Comparison of ENCODE assay signal across 17 cellular contexts in the genomic region with DNA sequence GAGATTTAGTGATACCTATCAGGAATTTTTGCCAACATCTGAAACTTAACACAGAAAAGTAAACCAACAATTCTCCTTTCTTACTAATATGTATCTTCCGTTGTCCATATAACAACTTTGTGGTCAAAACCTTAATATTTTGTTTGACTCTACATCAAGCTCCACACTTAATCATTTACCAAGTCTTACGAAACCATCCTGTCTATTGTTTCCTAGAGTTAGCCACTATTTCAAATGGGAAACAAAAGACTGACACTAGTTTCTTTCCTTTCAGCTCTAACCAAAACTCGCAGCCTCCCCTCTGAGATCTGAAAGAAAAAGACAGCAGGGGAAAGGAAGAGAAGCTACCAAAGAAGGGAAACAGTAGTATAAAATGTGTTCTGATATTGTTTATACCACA. TPM values are rescaled to one million over a fixed set of nuclear protein-coding genes. Genes with fewer than 3 reads are reported as not detected.
A peak's percentile ranks its signal among the peaks of the same experiment; 100 is the strongest.
DNase-seq lines count a peak whose midpoint lies in the region; ATAC-seq, FAIRE-seq and TF ChIP-seq lines count a peak whose summit lies in the region.
"Had no signal": no experiment of that assay in that cellular context is flagged by ENCODE, and none has a peak within 500 bp of the region (broad histone marks: within the 10 kb centered on the region; RNA-seq: fewer than 3 reads in every experiment).

No MANE protein-coding gene starts in this region.

- no peak overlapping the region for H3K4me3 Mint-ChIP-seq in WTC11
- H3K4me3 Mint-ChIP-seq: activated CD8-positive, alpha-beta T cell treated with anti-CD3 and anti-CD28 coated beads for 36 hours had no signal

- FAIRE-seq in RCC 7860 (lab: Jason Lieb, UNC) = peak; percentile 89
- FAIRE-seq: endometrium had no signal

- CTCF ChIA-PET in WTC11 (lab: Charles Lee) = interaction anchor here (1.2 kb wide), 1 partner anchor 103 kb away, joined by 4 read pairs; no protein-coding TSS in a partner anchor

- 81 to 87% methylated on average over 3 of the region's 3 CpGs for WGBS in tibial nerve, 2 donors

- H3K9me3 ChIP-seq in tibial nerve = no peaks in the 10 kb centered on the region
- H3K9me3 ChIP-seq: adrenal gland, BLaER1, Peyer's patch had no signal

- H3K27me3 ChIP-seq in tibial nerve = no peaks in the 10 kb centered on the region
- H3K27me3 ChIP-seq: adrenal gland, Peyer's patch had no signal

- DNase-seq in RCC 7860 (ENCODE audit: low spot score) (peak; percentile 39), lung microvascular endothelial cell (ENCODE audit: low read depth in 2 of 2) (peak; percentile 7 to 24), tibial nerve (ENCODE audit: low spot score in 2 of 2) (no peak), WTC11 (ENCODE audit: low spot score) (no peak)
- DNase-seq in stimulated activated CD4-positive, alpha-beta T cell treated with anti-CD3 and anti-CD28 coated beads, Interleukin-1b, Interleukin-23, amount 100 ng/mL, for 48 hours = no peak
- DNase-seq: activated CD8-positive, alpha-beta T cell treated with anti-CD3 and anti-CD28 coated beads for 36 hours; adrenal gland; cerebellar nuclear complex; NCI-H2081; NCI-H524 treated with DMSO at 0.1 percent for 48 hours; Peyer's patch; retina; substantia nigra had no signal

- no peaks in the 10 kb centered on the region for H3K27me3 Mint-ChIP-seq in WTC11 (ENCODE audit: low read depth)
- H3K27me3 Mint-ChIP-seq: activated CD8-positive, alpha-beta T cell treated with anti-CD3 and anti-CD28 coated beads for 36 hours had no signal

- POLR2A ChIA-PET in WTC11 (lab: Charles Lee) = no interaction called here

- no peak for TF ChIP-seq CTCF in tibial nerve (IDR thresholded peaks at IDR 0.05)
- no peak for TF ChIP-seq CTCF in WTC11 (IDR thresholded peaks at IDR 0.05)

- no peak for TF ChIP-seq EP300 in tibial nerve (IDR thresholded peaks at IDR 0.05)

- no peaks in the 10 kb centered on the region for H3K36me3 Mint-ChIP-seq in WTC11

- no peak for TF ChIP-seq POLR2A in tibial nerve (IDR thresholded peaks at IDR 0.05)

- peaks cover 4% of the 10 kb centered on the region for H3K4me1 Mint-ChIP-seq in WTC11

- H3K27ac Mint-ChIP-seq in WTC11 = no peak overlapping the region
- H3K27ac Mint-ChIP-seq: activated CD8-positive, alpha-beta T cell treated with anti-CD3 and anti-CD28 coated beads for 36 hours had no signal

- peak; percentile 70 for ATAC-seq in GM19043 (IDR thresholded peaks at IDR 0.05; ENCODE audit: low read depth, unreplicated experiment)
- peak; percentile 71 for ATAC-seq in HG02970 (IDR thresholded peaks at IDR 0.05; ENCODE audit: low FRiP score, unreplicated experiment)
- ATAC-seq in WTC11 = no peak
- ATAC-seq: activated CD8-positive, alpha-beta T cell treated with anti-CD3 and anti-CD28 coated beads for 36 hours had no signal

- no peaks in the 10 kb centered on the region for H3K4me1 ChIP-seq in tibial nerve
- H3K4me1 ChIP-seq: adrenal gland, Peyer's patch had no signal

- no peak overlapping the region for H3K4me3 ChIP-seq in tibial nerve
- H3K4me3 ChIP-seq: adrenal gland, BLaER1, Peyer's patch had no signal

- no peaks in the 10 kb centered on the region for H3K36me3 ChIP-seq in tibial nerve
- H3K36me3 ChIP-seq: adrenal gland, BLaER1, Peyer's patch had no signal

- H3K9me3 Mint-ChIP-seq in WTC11 = no peaks in the 10 kb centered on the region
- H3K9me3 Mint-ChIP-seq: activated CD8-positive, alpha-beta T cell treated with anti-CD3 and anti-CD28 coated beads for 36 hours had no signal

- no peak overlapping the region for H3K27ac ChIP-seq in tibial nerve
- H3K27ac ChIP-seq: adrenal gland, BLaER1, Peyer's patch had no signal

TF ChIP-seq in WTC11, 78 proteins besides CTCF, POLR2A, EP300 and RAD21 (continues in another document):
- TF ChIP-seq, protein P1, sequence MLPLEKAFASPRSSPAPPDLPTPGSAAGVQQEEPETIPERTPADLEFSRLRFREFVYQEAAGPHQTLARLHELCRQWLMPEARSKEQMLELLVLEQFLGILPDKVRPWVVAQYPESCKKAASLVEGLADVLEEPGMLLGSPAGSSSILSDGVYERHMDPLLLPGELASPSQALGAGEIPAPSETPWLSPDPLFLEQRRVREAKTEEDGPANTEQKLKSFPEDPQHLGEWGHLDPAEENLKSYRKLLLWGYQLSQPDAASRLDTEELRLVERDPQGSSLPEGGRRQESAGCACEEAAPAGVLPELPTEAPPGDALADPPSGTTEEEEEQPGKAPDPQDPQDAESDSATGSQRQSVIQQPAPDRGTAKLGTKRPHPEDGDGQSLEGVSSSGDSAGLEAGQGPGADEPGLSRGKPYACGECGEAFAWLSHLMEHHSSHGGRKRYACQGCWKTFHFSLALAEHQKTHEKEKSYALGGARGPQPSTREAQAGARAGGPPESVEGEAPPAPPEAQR (CRISPR knock-in tag; IDR thresholded peaks at IDR 0.05) = no peak
- TF ChIP-seq SOX15 (CRISPR knock-in tag; IDR thresholded peaks at IDR 0.05) (no peak), ZNF232 (CRISPR knock-in tag; IDR thresholded peaks at IDR 0.05) (no peak), KAT7 (CRISPR knock-in tag; IDR thresholded peaks at IDR 0.05; ENCODE audit: borderline replicate concordance) (no peak), ZNF263 (CRISPR knock-in tag; IDR thresholded peaks at IDR 0.05; ENCODE audit: low read depth) (no peak), GTF2I (CRISPR knock-in tag; conservative IDR thresholded peaks at IDR 0.05) (no peak), NR3C1 (CRISPR knock-in tag; conservative IDR thresholded peaks at IDR 0.05; ENCODE audit: low read depth) (no peak), ZNF121 (CRISPR knock-in tag; IDR thresholded peaks at IDR 0.05) (no peak), ESRRA (CRISPR knock-in tag; IDR thresholded peaks at IDR 0.05; ENCODE audit: borderline replicate concordance) (no peak)
- TF ChIP-seq, protein P2, sequence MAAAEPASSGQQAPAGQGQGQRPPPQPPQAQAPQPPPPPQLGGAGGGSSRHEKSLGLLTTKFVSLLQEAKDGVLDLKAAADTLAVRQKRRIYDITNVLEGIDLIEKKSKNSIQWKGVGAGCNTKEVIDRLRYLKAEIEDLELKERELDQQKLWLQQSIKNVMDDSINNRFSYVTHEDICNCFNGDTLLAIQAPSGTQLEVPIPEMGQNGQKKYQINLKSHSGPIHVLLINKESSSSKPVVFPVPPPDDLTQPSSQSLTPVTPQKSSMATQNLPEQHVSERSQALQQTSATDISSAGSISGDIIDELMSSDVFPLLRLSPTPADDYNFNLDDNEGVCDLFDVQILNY (CRISPR knock-in tag; IDR thresholded peaks at IDR 0.05) = no peak
- TF ChIP-seq, protein P3, sequence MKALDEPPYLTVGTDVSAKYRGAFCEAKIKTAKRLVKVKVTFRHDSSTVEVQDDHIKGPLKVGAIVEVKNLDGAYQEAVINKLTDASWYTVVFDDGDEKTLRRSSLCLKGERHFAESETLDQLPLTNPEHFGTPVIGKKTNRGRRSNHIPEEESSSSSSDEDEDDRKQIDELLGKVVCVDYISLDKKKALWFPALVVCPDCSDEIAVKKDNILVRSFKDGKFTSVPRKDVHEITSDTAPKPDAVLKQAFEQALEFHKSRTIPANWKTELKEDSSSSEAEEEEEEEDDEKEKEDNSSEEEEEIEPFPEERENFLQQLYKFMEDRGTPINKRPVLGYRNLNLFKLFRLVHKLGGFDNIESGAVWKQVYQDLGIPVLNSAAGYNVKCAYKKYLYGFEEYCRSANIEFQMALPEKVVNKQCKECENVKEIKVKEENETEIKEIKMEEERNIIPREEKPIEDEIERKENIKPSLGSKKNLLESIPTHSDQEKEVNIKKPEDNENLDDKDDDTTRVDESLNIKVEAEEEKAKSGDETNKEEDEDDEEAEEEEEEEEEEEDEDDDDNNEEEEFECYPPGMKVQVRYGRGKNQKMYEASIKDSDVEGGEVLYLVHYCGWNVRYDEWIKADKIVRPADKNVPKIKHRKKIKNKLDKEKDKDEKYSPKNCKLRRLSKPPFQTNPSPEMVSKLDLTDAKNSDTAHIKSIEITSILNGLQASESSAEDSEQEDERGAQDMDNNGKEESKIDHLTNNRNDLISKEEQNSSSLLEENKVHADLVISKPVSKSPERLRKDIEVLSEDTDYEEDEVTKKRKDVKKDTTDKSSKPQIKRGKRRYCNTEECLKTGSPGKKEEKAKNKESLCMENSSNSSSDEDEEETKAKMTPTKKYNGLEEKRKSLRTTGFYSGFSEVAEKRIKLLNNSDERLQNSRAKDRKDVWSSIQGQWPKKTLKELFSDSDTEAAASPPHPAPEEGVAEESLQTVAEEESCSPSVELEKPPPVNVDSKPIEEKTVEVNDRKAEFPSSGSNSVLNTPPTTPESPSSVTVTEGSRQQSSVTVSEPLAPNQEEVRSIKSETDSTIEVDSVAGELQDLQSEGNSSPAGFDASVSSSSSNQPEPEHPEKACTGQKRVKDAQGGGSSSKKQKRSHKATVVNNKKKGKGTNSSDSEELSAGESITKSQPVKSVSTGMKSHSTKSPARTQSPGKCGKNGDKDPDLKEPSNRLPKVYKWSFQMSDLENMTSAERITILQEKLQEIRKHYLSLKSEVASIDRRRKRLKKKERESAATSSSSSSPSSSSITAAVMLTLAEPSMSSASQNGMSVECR (CRISPR knock-in tag; IDR thresholded peaks at IDR 0.05; ENCODE audit: borderline replicate concordance) = no peak
- TF ChIP-seq, protein P4, sequence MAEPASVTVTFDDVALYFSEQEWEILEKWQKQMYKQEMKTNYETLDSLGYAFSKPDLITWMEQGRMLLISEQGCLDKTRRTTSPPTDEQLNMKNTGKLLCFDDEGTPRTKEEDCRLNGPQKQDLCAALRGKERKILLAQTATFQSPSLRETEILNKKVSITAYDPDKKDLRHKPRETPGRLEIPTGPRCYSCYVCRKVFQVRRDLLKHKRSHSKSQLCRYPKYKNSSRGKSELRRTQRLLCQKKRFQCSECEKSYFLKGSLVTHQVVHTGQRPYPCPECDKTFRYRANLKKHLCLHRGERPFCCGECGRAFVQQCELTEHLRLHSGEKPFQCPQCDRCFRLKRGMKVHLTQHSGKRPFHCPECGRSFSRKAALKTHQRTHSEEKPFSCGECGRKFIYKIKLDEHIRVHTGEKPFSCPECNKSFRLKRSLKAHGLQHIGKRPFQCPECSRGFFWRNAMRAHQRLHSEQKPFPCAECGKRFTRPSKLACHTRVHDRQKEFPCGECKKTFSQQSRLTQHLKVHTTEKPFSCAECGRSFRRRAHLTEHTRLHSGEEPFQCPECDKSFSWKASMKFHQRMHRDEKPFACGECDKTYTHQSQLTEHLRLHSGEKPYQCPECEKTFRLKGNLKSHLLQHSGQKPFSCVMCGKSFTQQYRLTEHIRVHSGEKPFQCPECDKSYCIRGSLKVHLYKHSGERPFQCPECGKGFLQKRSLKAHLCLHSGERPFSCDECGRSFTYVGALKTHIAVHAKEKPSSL (CRISPR knock-in tag; conservative IDR thresholded peaks at IDR 0.05) = no peak
- TF ChIP-seq, protein P5, sequence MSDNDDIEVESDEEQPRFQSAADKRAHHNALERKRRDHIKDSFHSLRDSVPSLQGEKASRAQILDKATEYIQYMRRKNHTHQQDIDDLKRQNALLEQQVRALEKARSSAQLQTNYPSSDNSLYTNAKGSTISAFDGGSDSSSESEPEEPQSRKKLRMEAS (CRISPR knock-in tag; IDR thresholded peaks at IDR 0.05) = no peak

RNA-seq across cellular contexts. Expression of a gene that starts 26.5 kb away (rescaled TPM):
- total RNA-seq in lung microvascular endothelial cell (2.6 and 3.8 TPM in 2 replicates), tibial nerve (10 to 100 TPM in 2 of 4 donors, 1 to 10 TPM in 2; 9.2 to 23.1 (median 11.0) TPM), WTC11 (2021) (15.8 to 18.9 TPM (median 17.9 TPM) in 3 replicates)

RNA-seq across cellular contexts. Expression of a gene that starts 40.6 kb away (rescaled TPM):
- 763 and 1,111 TPM in 2 replicates for total RNA-seq in lung microvascular endothelial cell
- 100 to 1,000 TPM; 200 to 229 (median 212) TPM for total RNA-seq in tibial nerve
- 340 to 353 TPM (median 345 TPM) in 3 replicates for total RNA-seq in WTC11 (2021)

Comparison
In these comparisons a context has a peak if more than half of its experiments do, and no peak if none do; other contexts are left out.
1. DNase-seq: peak in RCC 7860 (single experiment) and lung microvascular endothelial cell (2 of 2); none in tibial nerve (0 of 2), stimulated activated CD4-positive, alpha-beta T cell treated with anti-CD3 and anti-CD28 coated beads, Interleukin-1b, Interleukin-23, amount 100 ng/mL, for 48 hours (single experiment) and WTC11 (single experiment).